In genomic region chr12:124734224-124734788, GRCh38 we compare ENCODE assay signal across 10 cellular contexts.
A peak's percentile ranks its signal among the peaks of the same experiment; 100 is the strongest.
DNase-seq lines count a peak whose midpoint lies in the region; ATAC-seq, FAIRE-seq and TF ChIP-seq lines count a peak whose summit lies in the region.
"Had no signal": no experiment of that assay in that cellular context is flagged by ENCODE, and none has a peak within 500 bp of the region (broad histone marks: within the 10 kb centered on the region; RNA-seq: fewer than 3 reads in every experiment).

No MANE protein-coding gene starts in this region.

- no peaks in the 10 kb centered on the region for H3K27me3 ChIP-seq in BLaER1 treated with 17β-estradiol and CSF1 and Interleukin-3, amounts not matched to agents 10 nM and 100 nM
- H3K27me3 ChIP-seq in astrocyte (ENCODE audit: insufficient read depth, low read length): no peaks in the 10 kb centered on the region
- no peaks in the 10 kb centered on the region for H3K27me3 ChIP-seq in lower lobe of right lung (ENCODE audit: low read depth)

- H3K4me1 ChIP-seq in BLaER1 treated with 17β-estradiol and CSF1 and Interleukin-3, amounts not matched to agents 10 nM and 100 nM: peaks cover 51 to 87% (median 81%) of the 10 kb centered on the region in 10 experiments
- peaks cover 47% of the 10 kb centered on the region for H3K4me1 ChIP-seq in astrocyte (ENCODE audit: insufficient read depth, low read length)
- H3K4me1 ChIP-seq in lower lobe of right lung: peaks cover 31% of the 10 kb centered on the region

- DNase-seq in MV-4-11 (lab: John Stamatoyannopoulos, UW) (peak; percentile 91), astrocyte (ENCODE audit: low read depth) (no peak), lower lobe of right lung (peak; percentile 84), NCI-H2029 (lab: John Stamatoyannopoulos, UW) (no peak), left lobe of liver (ENCODE audit: low spot score) (no peak)
- DNase-seq: GOT3 had no signal

- H3K79me2 ChIP-seq in astrocyte (ENCODE audit: insufficient read depth, low read length): no peaks in the 10 kb centered on the region

- H3K9ac ChIP-seq in BLaER1 treated with 17β-estradiol and CSF1 and Interleukin-3, amounts not matched to agents 10 nM and 100 nM: peak overlapping the region in 4 of 11 experiments; percentile 1 to 68 (median 15); a peak in 2 of 22 replicates
- H3K9ac ChIP-seq in astrocyte (ENCODE audit: low read length): no peak overlapping the region

- 0 out of 22 replicates have a peak, but pooled peaks cover 0 to 5% (median 0%) of the 10 kb centered on the region in 11 experiments for H3K36me3 ChIP-seq in BLaER1 treated with 17β-estradiol and CSF1 and Interleukin-3, amounts not matched to agents 10 nM and 100 nM
- H3K36me3 ChIP-seq in astrocyte (ENCODE audit: insufficient read depth, low read length) (no peaks in the 10 kb centered on the region), lower lobe of right lung (no peaks in the 10 kb centered on the region)

- peaks cover 27% of the 10 kb centered on the region for H3K4me1 Mint-ChIP-seq in astrocyte (ENCODE audit: low read depth, unreplicated experiment)

- H2AFZ ChIP-seq in astrocyte (ENCODE audit: low read depth, low read length): no peak overlapping the region

- H3K27ac Mint-ChIP-seq in astrocyte (ENCODE audit: unreplicated experiment): peak overlapping the region; percentile 77

- H3K9me3 ChIP-seq in BLaER1 treated with 17β-estradiol and CSF1 and Interleukin-3, amounts not matched to agents 10 nM and 100 nM (replicated peaks in 1 of 11): peaks cover 7 to 26% (median 17%) of the 10 kb centered on the region in 11 experiments; a peak in 21 of 22 replicates
- H3K9me3 ChIP-seq in astrocyte (ENCODE audit: insufficient read depth, low read depth, low read length): peaks cover 1% of the 10 kb centered on the region
- H3K9me3 ChIP-seq in lower lobe of right lung: no peaks in the 10 kb centered on the region

- intact Hi-C loops in lower lobe of right lung (cut with DNase I): no loop called here

- peaks cover 10% of the 10 kb centered on the region for H3K9me3 Mint-ChIP-seq in astrocyte (ENCODE audit: unreplicated experiment)
- H3K9me3 Mint-ChIP-seq: naive thymus-derived CD8-positive, alpha-beta T cell had no signal

- no peaks in the 10 kb centered on the region for H3K27me3 Mint-ChIP-seq in astrocyte (ENCODE audit: low read depth, unreplicated experiment)
- H3K27me3 Mint-ChIP-seq: naive thymus-derived CD8-positive, alpha-beta T cell had no signal

- no peak overlapping the region for H3K4me3 Mint-ChIP-seq in astrocyte (ENCODE audit: unreplicated experiment)

- H3K4me2 ChIP-seq in BLaER1 treated with 17β-estradiol and CSF1 and Interleukin-3, amounts not matched to agents 10 nM and 100 nM: peak overlapping the region; percentile 11 to 93 (median 66); a peak in 20 of 22 replicates
- H3K4me2 ChIP-seq in astrocyte (ENCODE audit: low read length): no peak overlapping the region

- TF ChIP-seq CTCF in astrocyte (IDR thresholded peaks at IDR 0.05; ENCODE audit: insufficient read depth, low read depth, low read length) (no peak), lower lobe of right lung (IDR thresholded peaks at IDR 0.05) (no peak)

- no peak for FAIRE-seq in astrocyte (lab: Jason Lieb, UNC)

- H3K36me3 Mint-ChIP-seq in astrocyte (ENCODE audit: low read depth, unreplicated experiment): peaks cover 5% of the 10 kb centered on the region
- H3K36me3 Mint-ChIP-seq: naive thymus-derived CD8-positive, alpha-beta T cell had no signal

- H3K27ac ChIP-seq in BLaER1 treated with 17β-estradiol and CSF1 and Interleukin-3, amounts not matched to agents 10 nM and 100 nM: peak overlapping the region in 8 of 11 experiments; percentile 9 to 58 (median 42); a peak in 12 of 22 replicates
- H3K27ac ChIP-seq in astrocyte (ENCODE audit: low read depth, low read length) (no peak overlapping the region), lower lobe of right lung (peak overlapping the region; percentile 7)

- ATAC-seq in lower lobe of right lung: peak; percentile 61 to 69
- ATAC-seq in HG03045 (IDR thresholded peaks at IDR 0.05; ENCODE audit: unreplicated experiment): no peak
- ATAC-seq in GM19463 (IDR thresholded peaks at IDR 0.05; ENCODE audit: unreplicated experiment): no peak
- no peak for ATAC-seq in left lobe of liver
- ATAC-seq: naive thymus-derived CD8-positive, alpha-beta T cell had no signal

- no peaks in the 10 kb centered on the region for H4K20me1 ChIP-seq in BLaER1 treated with 17β-estradiol and CSF1 and Interleukin-3, amounts not matched to agents 10 nM and 100 nM
- H4K20me1 ChIP-seq in astrocyte (ENCODE audit: insufficient read depth, low read length): no peaks in the 10 kb centered on the region

- no peak overlapping the region for H3K4me3 ChIP-seq in BLaER1 treated with 17β-estradiol and CSF1 and Interleukin-3, amounts not matched to agents 10 nM and 100 nM
- no peak overlapping the region for H3K4me3 ChIP-seq in astrocyte (ENCODE audit: insufficient read depth, low read depth, low read length)
- H3K4me3 ChIP-seq in lower lobe of right lung: no peak overlapping the region

Comparison
In these comparisons a context has a peak if more than half of its experiments do, and no peak if none do; other contexts are left out.
1. DNase-seq: peak in MV-4-11 (single experiment) and lower lobe of right lung (single experiment); none in astrocyte (single experiment), NCI-H2029 (single experiment) and left lobe of liver (single experiment).
2. ATAC-seq: peak in lower lobe of right lung (2 of 2); none in HG03045 (single experiment), GM19463 (single experiment) and left lobe of liver (single experiment).